Comparison of ENCODE assay signal across 21 cellular contexts in the genomic region with DNA sequence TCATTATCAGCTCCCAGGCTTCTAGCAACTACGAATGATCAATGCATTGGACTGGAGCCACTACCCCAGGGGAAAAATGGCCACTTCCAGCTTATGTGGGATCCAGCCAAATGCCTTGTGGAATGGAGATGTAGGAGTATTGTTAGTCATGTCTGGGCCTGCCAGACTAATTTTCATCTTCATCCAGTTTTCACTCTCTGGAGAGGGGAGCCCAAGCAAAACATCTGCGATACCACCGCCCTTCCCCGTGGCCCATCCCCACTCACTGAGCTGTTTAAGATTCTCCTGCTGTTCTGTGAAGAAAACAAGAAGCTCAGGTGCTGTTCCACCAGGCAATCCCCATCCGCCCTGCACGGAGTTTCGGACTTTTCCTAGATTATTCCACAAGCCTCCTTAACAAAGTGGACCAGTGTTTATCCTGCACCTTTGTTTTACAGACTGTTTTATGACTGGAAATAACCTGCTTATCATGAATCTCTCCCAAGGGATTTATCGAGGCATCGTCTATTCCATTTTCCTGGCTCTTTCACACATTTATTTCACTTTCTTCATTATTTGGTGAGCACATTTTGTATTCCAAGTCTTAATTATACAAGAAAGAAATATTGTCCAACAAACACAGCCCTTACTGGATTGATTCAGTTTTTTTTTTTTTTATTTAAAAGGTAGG. TPM values are rescaled to one million over a fixed set of nuclear protein-coding genes. Genes with fewer than 3 reads are reported as not detected.
DNase-seq lines count a peak whose midpoint lies in the region; ATAC-seq, FAIRE-seq and TF ChIP-seq lines count a peak whose summit lies in the region.
"Had no signal": no experiment of that assay in that cellular context is flagged by ENCODE, and none has a peak within 500 bp of the region (broad histone marks: within the 10 kb centered on the region; RNA-seq: fewer than 3 reads in every experiment).

No MANE protein-coding gene starts in this region.

- H3K23ac ChIP-seq in H9 (ENCODE audit: insufficient read length, low read depth, low read length) = no peak overlapping the region

- H3K79me2 ChIP-seq in astrocyte (ENCODE audit: insufficient read depth, low read length) (no peaks in the 10 kb centered on the region), keratinocyte (ENCODE audit: control insufficient read depth, insufficient read depth, low read length) (no peaks in the 10 kb centered on the region), H9 (ENCODE audit: insufficient read depth, low read length) (no peaks in the 10 kb centered on the region)

- no peak overlapping the region for H2BK20ac ChIP-seq in H9 (ENCODE audit: low read depth, low read length, poor library complexity, severe bottlenecking)

- H3K4me3 Mint-ChIP-seq in astrocyte (ENCODE audit: unreplicated experiment) = no peak overlapping the region
- no peak overlapping the region for H3K4me3 Mint-ChIP-seq in H9
- H3K4me3 Mint-ChIP-seq: immature natural killer cell, nephron progenitor cell had no signal

- H2BK120ac ChIP-seq in H9 (ENCODE audit: low read depth, low read length, poor library complexity, severe bottlenecking) = no peak overlapping the region

- no peaks in the 10 kb centered on the region for H3K9me1 ChIP-seq in keratinocyte (ENCODE audit: control insufficient read depth, extremely low read depth, insufficient read depth, low read length)

- H3K14ac ChIP-seq in H9 (ENCODE audit: insufficient read depth, low read length) = no peak overlapping the region

- no peaks in the 10 kb centered on the region for H4K20me1 ChIP-seq in astrocyte (ENCODE audit: insufficient read depth, low read length)
- H4K20me1 ChIP-seq in keratinocyte (ENCODE audit: control insufficient read depth, extremely low read depth, insufficient read depth, low read length) = no peaks in the 10 kb centered on the region
- no peaks in the 10 kb centered on the region for H4K20me1 ChIP-seq in H9 (ENCODE audit: control insufficient read depth, insufficient read depth, insufficient read length)

- H3T11ph ChIP-seq in H9 (ENCODE audit: low read length) = no peak overlapping the region

- ATAC-seq in GM19452 (IDR thresholded peaks at IDR 0.05; ENCODE audit: unreplicated experiment) = no peak

- no peak overlapping the region for H3K27ac Mint-ChIP-seq in astrocyte (ENCODE audit: unreplicated experiment)
- H3K27ac Mint-ChIP-seq in H9 = peak overlapping the region in 1 of 3 experiments; percentile 44; a peak in 2 of 7 replicates
- H3K27ac Mint-ChIP-seq: immature natural killer cell, nephron progenitor cell had no signal

- H3K79me1 ChIP-seq in H9 (ENCODE audit: insufficient read depth, low read depth, low read length, poor library complexity, severe bottlenecking) = no peaks in the 10 kb centered on the region

- TF ChIP-seq CTCF in astrocyte (IDR thresholded peaks at IDR 0.05; ENCODE audit: insufficient read depth, low read depth, low read length) = no peak
- no peak for TF ChIP-seq CTCF in keratinocyte (optimal IDR thresholded peaks at IDR 0.05 in 1 of 3, IDR thresholded peaks at IDR 0.05 in 1 of 3, conservative IDR thresholded peaks at IDR 0.05 in 1 of 3; ENCODE audit: extremely low read depth in 1 of 3, insufficient read depth in 2 of 3, low read length in 3 of 3)
- no peak for TF ChIP-seq CTCF in H9 (conservative IDR thresholded peaks at IDR 0.05)

- H3K4me1 ChIP-seq in astrocyte (ENCODE audit: insufficient read depth, low read length) (no peaks in the 10 kb centered on the region), keratinocyte (ENCODE audit: control insufficient read depth, extremely low read depth, insufficient read depth, low read length) (peaks cover 8% of the 10 kb centered on the region), H9 (ENCODE audit: insufficient read depth, low read length) (no peaks in the 10 kb centered on the region)
- H3K4me1 ChIP-seq: BE2C, prostate gland, spleen had no signal

- no peak overlapping the region for H3K4ac ChIP-seq in H9 (ENCODE audit: low read depth, low read length)

- no CpG with 5 or more reads among the region's 9 CpGs for WGBS in H9 (ENCODE audit: extremely low coverage, insufficient read length, low lambda C conversion rate)

- H2BK15ac ChIP-seq in H9 (ENCODE audit: low read depth, low read length) = no peak overlapping the region

- no peak overlapping the region for H3K18ac ChIP-seq in H9 (ENCODE audit: insufficient read length, low read depth, low read length)

- H3K27me3 ChIP-seq in astrocyte (ENCODE audit: insufficient read depth, low read length) (peaks cover 2% of the 10 kb centered on the region), keratinocyte (ENCODE audit: control insufficient read depth, extremely low read depth, insufficient read depth, low read length) (no peaks in the 10 kb centered on the region), H9 (ENCODE audit: insufficient read depth, low read length) (no peaks in the 10 kb centered on the region)
- H3K27me3 ChIP-seq: BE2C, spleen had no signal

- no peaks in the 10 kb centered on the region for H3K9me3 ChIP-seq in astrocyte (ENCODE audit: insufficient read depth, low read depth, low read length)
- H3K9me3 ChIP-seq in keratinocyte (ENCODE audit: control insufficient read depth, low read depth, low read length) = no peaks in the 10 kb centered on the region
- H3K9me3 ChIP-seq in H9 (ENCODE audit: control insufficient read depth, low read depth, low read length) = no peaks in the 10 kb centered on the region
- H3K9me3 ChIP-seq: BE2C, prostate gland, spleen had no signal

- DNase-seq in DMS 273 treated with DMSO at 0.1 percent for 48 hours (lab: John Stamatoyannopoulos, UW) (peak; percentile 67), M059J (ENCODE audit: low read depth) (peak; percentile 10), astrocyte (ENCODE audit: low read depth) (peak; percentile 70), keratinocyte (ENCODE audit: low read depth, low spot score) (no peak), H9 (no peak), Ammon's horn (ENCODE audit: low spot score) (no peak), germinal center (ENCODE audit: low spot score) (no peak)
- DNase-seq: amniotic stem cell, BE2C, glutamatergic neuron, immature natural killer cell, KG1, NCI-H1092 treated with DMSO at 0.1 percent for 48 hours, NCI-H345, nephron progenitor cell, spleen had no signal

- H2AFZ ChIP-seq in astrocyte (ENCODE audit: low read depth, low read length) (peak overlapping the region; percentile 24), keratinocyte (ENCODE audit: control insufficient read depth, low read length) (peak overlapping the region; percentile 66), H9 (ENCODE audit: low read length) (no peak overlapping the region)

- H3K27ac ChIP-seq in astrocyte (ENCODE audit: low read depth, low read length) (no peak overlapping the region), keratinocyte (ENCODE audit: control insufficient read depth, insufficient read depth, low read length) (no peak overlapping the region), H9 (ENCODE audit: insufficient read length, low read depth, low read length) (no peak overlapping the region)
- H3K27ac ChIP-seq: epithelial cell of prostate, prostate gland, spleen had no signal

- H3K9ac ChIP-seq in astrocyte (ENCODE audit: low read length) (no peak overlapping the region), keratinocyte (ENCODE audit: control insufficient read depth, extremely low read depth, insufficient read depth, low read length) (no peak overlapping the region), H9 (ENCODE audit: extremely low read depth, insufficient read length, low read length) (no peak overlapping the region)

- dilution Hi-C loops in keratinocyte (cut with MboI; ENCODE audit: extremely low pct_ligation_motif_present, low sequenced_read_pairs) = no loop called here

- no peak overlapping the region for H2AK5ac ChIP-seq in H9 (ENCODE audit: insufficient read length, low read length)

- H3K23me2 ChIP-seq in H9 (ENCODE audit: insufficient read length, low read depth, low read length, poor library complexity, severe bottlenecking) = no peaks in the 10 kb centered on the region

- H2BK5ac ChIP-seq in H9 (ENCODE audit: insufficient read length, low read length) = no peak overlapping the region

- no peaks in the 10 kb centered on the region for H3K36me3 Mint-ChIP-seq in astrocyte (ENCODE audit: low read depth, unreplicated experiment)
- no peaks in the 10 kb centered on the region for H3K36me3 Mint-ChIP-seq in H9 (ENCODE audit: insufficient read depth in 1 of 3, low read depth in 3 of 3)

- H3K4me3 ChIP-seq in astrocyte (ENCODE audit: insufficient read depth, low read depth, low read length) (no peak overlapping the region), keratinocyte (ENCODE audit: control insufficient read depth in 2 of 3, extremely low read depth in 1 of 3, insufficient read depth in 2 of 3, low read depth in 1 of 3, low read length in 3 of 3) (no peak overlapping the region)
- H3K4me3 ChIP-seq: prostate gland, spleen had no signal

- H3K27me3 Mint-ChIP-seq in astrocyte (ENCODE audit: low read depth, unreplicated experiment) = peaks cover 3% of the 10 kb centered on the region
- no peaks in the 10 kb centered on the region for H3K27me3 Mint-ChIP-seq in H9 (ENCODE audit: low read depth)

- no peak overlapping the region for H4K8ac ChIP-seq in H9 (replicated peaks; ENCODE audit: insufficient read length, low read depth, low read length)

- no peak overlapping the region for H4K5ac ChIP-seq in H9 (ENCODE audit: insufficient read length, low read depth, low read length)

- H3K9me3 Mint-ChIP-seq in astrocyte (ENCODE audit: unreplicated experiment) (no peaks in the 10 kb centered on the region), H9 (no peaks in the 10 kb centered on the region)
- H3K9me3 Mint-ChIP-seq: immature natural killer cell, nephron progenitor cell had no signal

- peaks cover 12% of the 10 kb centered on the region for H3K4me1 Mint-ChIP-seq in astrocyte (ENCODE audit: low read depth, unreplicated experiment)
- peaks cover 0 to 4% of the 10 kb centered on the region in 2 experiments; a peak in 1 of 4 replicates for H3K4me1 Mint-ChIP-seq in H9
- H3K4me1 Mint-ChIP-seq: immature natural killer cell had no signal

- FAIRE-seq in astrocyte (lab: Jason Lieb, UNC) = no peak
- FAIRE-seq in keratinocyte (lab: Jason Lieb, UNC) = peak; percentile 90
- FAIRE-seq: D721Med, H1 had no signal

- H3K4me2 ChIP-seq in astrocyte (ENCODE audit: low read length) = no peak overlapping the region
- H3K4me2 ChIP-seq in keratinocyte (ENCODE audit: control insufficient read depth, extremely low read depth, insufficient read depth, low read depth, low read length) = peak overlapping the region; percentile 25
- no peak overlapping the region for H3K4me2 ChIP-seq in H9 (ENCODE audit: insufficient read depth, insufficient read length, low read length)

- no peaks in the 10 kb centered on the region for H3K36me3 ChIP-seq in astrocyte (ENCODE audit: insufficient read depth, low read length)
- H3K36me3 ChIP-seq in keratinocyte (ENCODE audit: control insufficient read depth in 2 of 2, extremely low read depth in 1 of 2, insufficient read depth in 2 of 2, low read length in 2 of 2) = no peaks in the 10 kb centered on the region
- H3K36me3 ChIP-seq: BE2C, prostate gland, spleen had no signal

- no peak overlapping the region for H4K91ac ChIP-seq in H9 (ENCODE audit: insufficient read length, low read depth, low read length)

- H2BK12ac ChIP-seq in H9 (ENCODE audit: insufficient read length, low read depth, low read length) = no peak overlapping the region

- H3K56ac ChIP-seq in H9 (ENCODE audit: insufficient read length, low read depth, low read length) = no peak overlapping the region

RNA-seq across cellular contexts. Expression of a gene that starts 35.5 kb away (rescaled TPM):
- total RNA-seq in M059J (2014; rRNA removed; shearing (Covaris generic)) = 47.1 and 50.4 TPM in 2 replicates
- total RNA-seq in astrocyte (113 and 115 TPM in 2 replicates), H9 (2021) (65.7 and 72.9 TPM in 2 replicates)
- polyA plus RNA-seq in keratinocyte = 51.8 to 81.6 TPM (median 65.2 TPM) in 3 replicates
- 20.0 TPM for polyA plus RNA-seq in keratinocyte (2011; ENCODE audit: low read depth)
- polyA plus RNA-seq in keratinocyte (2011; cell fraction: cytosol; rRNA removed) = 76.8 and 80.6 TPM in 2 replicates
- polyA plus RNA-seq in keratinocyte (2011; cell fraction: nucleus; rRNA removed) = 53.9 and 57.8 TPM in 2 replicates
- polyA plus RNA-seq in keratinocyte (2012; ENCODE audit: low replicate concordance) = 40.5 and 53.5 TPM in 2 replicates
- 45.8 to 79.4 TPM (median 58.1 TPM) in 3 replicates for polyA minus RNA-seq in keratinocyte
- polyA minus RNA-seq in keratinocyte (2011; cell fraction: cytosol; rRNA and poly(A)+ RNA removed) = 108 TPM
- polyA minus RNA-seq in keratinocyte (2011; cell fraction: nucleus; rRNA and poly(A)+ RNA removed) = 34.7 and 37.4 TPM in 2 replicates

Comparison
In these comparisons a context has a peak if more than half of its experiments do, and no peak if none do; other contexts are left out.
1. DNase-seq: peak in DMS 273 treated with DMSO at 0.1 percent for 48 hours (single experiment), M059J (single experiment) and astrocyte (single experiment); none in keratinocyte (single experiment), H9 (single experiment), Ammon's horn (single experiment) and germinal center (single experiment).